20 cellular contexts compared by ENCODE assay signal in the genomic region with DNA sequence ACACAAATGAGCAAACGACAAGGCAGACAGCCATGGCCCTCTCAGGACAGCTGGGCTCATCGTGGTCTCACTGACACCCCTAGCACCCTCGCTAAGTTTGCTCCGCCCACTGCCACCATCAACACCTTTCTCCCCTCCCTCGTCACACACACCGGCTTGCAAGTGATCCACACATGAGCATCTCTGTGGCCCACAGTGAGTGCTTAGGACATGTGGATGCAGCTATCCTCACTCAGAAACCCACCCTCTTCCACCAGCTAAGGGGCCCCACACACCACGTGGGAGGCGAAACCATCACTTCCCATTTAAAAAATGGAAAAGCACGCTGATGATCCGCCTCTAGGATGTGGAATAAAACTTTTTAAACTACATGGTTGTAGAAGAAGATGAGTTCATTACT.
DNase-seq lines count a peak whose midpoint lies in the region; ATAC-seq and TF ChIP-seq lines count a peak whose summit lies in the region.
"Had no signal": no experiment of that assay in that cellular context is flagged by ENCODE, and none has a peak within 500 bp of the region (broad histone marks: within the 10 kb centered on the region; RNA-seq: fewer than 3 reads in every experiment).

No MANE protein-coding gene starts in this region.

- H2AFZ ChIP-seq in neuronal stem cell (ENCODE audit: low read length) = no peak overlapping the region
- H2AFZ ChIP-seq: GM23338 had no signal

- no CpG with 5 or more reads among the region's 10 CpGs for WGBS in neuronal stem cell (ENCODE audit: extremely low coverage in 2 of 2, insufficient read length in 2 of 2, insufficient replicate concordance in 1 of 2), 2 donors

- H3K4me3 ChIP-seq in neuronal stem cell (ENCODE audit: low read length in 2 of 2) (no peak overlapping the region), brain microvascular endothelial cell (ENCODE audit: low read depth, low read length) (no peak overlapping the region)
- H3K4me3 ChIP-seq: BLaER1, GM23338 had no signal

- intact Hi-C loops in activated CD4-positive, alpha-beta T cell treated with anti-CD3 and anti-CD28 coated beads, Interleukin-2, amount 10 ng/mL, durations not matched to agents 24 days and 14 days (cut with micrococcal nuclease) = no loop called here

- TF ChIP-seq CTCF in nephron progenitor cell (IDR thresholded peaks at IDR 0.05) = no peak
- no peak for TF ChIP-seq CTCF in brain microvascular endothelial cell (IDR thresholded peaks at IDR 0.05; ENCODE audit: low read depth, low read length, missing control alignments)

- H3K14ac ChIP-seq in neuronal stem cell (ENCODE audit: low read length) = no peak overlapping the region

- no peaks in the 10 kb centered on the region for H3K79me1 ChIP-seq in neuronal stem cell (ENCODE audit: low read depth, low read length)

- no peaks in the 10 kb centered on the region for H3K36me3 Mint-ChIP-seq in activated CD4-positive, alpha-beta T cell treated with anti-CD3 and anti-CD28 coated beads, Interleukin-2, amount 10 ng/mL, durations not matched to agents 24 days and 14 days (ENCODE audit: low read depth)
- no peaks in the 10 kb centered on the region for H3K36me3 Mint-ChIP-seq in nephron progenitor cell (ENCODE audit: low read depth)
- H3K36me3 Mint-ChIP-seq: CD4-positive, CD25-positive, alpha-beta regulatory T cell; CD8-positive, alpha-beta T cell had no signal

- H2BK120ac ChIP-seq in neuronal stem cell (ENCODE audit: low read depth, low read length) = no peak overlapping the region

- H3K4me3 Mint-ChIP-seq in activated CD4-positive, alpha-beta T cell treated with anti-CD3 and anti-CD28 coated beads, Interleukin-2, amount 10 ng/mL, durations not matched to agents 24 days and 14 days = no peak overlapping the region
- no peak overlapping the region for H3K4me3 Mint-ChIP-seq in nephron progenitor cell
- H3K4me3 Mint-ChIP-seq: B cell; CD4-positive, CD25-positive, alpha-beta regulatory T cell; CD8-positive, alpha-beta T cell; GM23338; H9 had no signal

- H3K27me3 ChIP-seq in neuronal stem cell (ENCODE audit: control insufficient read depth in 3 of 3, insufficient read depth in 3 of 3, low read depth in 1 of 3, low read length in 3 of 3) (no peaks in the 10 kb centered on the region), brain microvascular endothelial cell (replicated peaks) (no peaks in the 10 kb centered on the region)
- H3K27me3 ChIP-seq: BLaER1 had no signal

- H3K4ac ChIP-seq in neuronal stem cell (ENCODE audit: low read length) = no peak overlapping the region

- no peaks in the 10 kb centered on the region for H3K4me1 Mint-ChIP-seq in activated CD4-positive, alpha-beta T cell treated with anti-CD3 and anti-CD28 coated beads, Interleukin-2, amount 10 ng/mL, durations not matched to agents 24 days and 14 days
- H3K4me1 Mint-ChIP-seq in nephron progenitor cell = peaks cover 6% of the 10 kb centered on the region
- H3K4me1 Mint-ChIP-seq: B cell; CD4-positive, CD25-positive, alpha-beta regulatory T cell; GM23338; H9 had no signal

- H4K8ac ChIP-seq in neuronal stem cell (ENCODE audit: low read depth, low read length) = no peak overlapping the region

- no peak overlapping the region for H2BK12ac ChIP-seq in neuronal stem cell (ENCODE audit: low read length)

- H3K27ac ChIP-seq in neuronal stem cell (replicated peaks; ENCODE audit: low read length) (no peak overlapping the region), brain microvascular endothelial cell (no peak overlapping the region)
- H3K27ac ChIP-seq: 22Rv1, BLaER1, C4-2B had no signal

- H2AK5ac ChIP-seq in neuronal stem cell (ENCODE audit: low read depth, low read length) = peak overlapping the region; percentile 2

- no peak overlapping the region for H3K18ac ChIP-seq in neuronal stem cell (ENCODE audit: low read length)

- H3K27me3 Mint-ChIP-seq in activated CD4-positive, alpha-beta T cell treated with anti-CD3 and anti-CD28 coated beads, Interleukin-2, amount 10 ng/mL, durations not matched to agents 24 days and 14 days = no peaks in the 10 kb centered on the region
- H3K27me3 Mint-ChIP-seq in nephron progenitor cell (ENCODE audit: low read depth, poor library complexity) = no peaks in the 10 kb centered on the region
- H3K27me3 Mint-ChIP-seq: B cell; CD4-positive, CD25-positive, alpha-beta regulatory T cell had no signal

- H3K4me1 ChIP-seq in neuronal stem cell (ENCODE audit: control insufficient read depth in 2 of 2, insufficient read depth in 1 of 2, low read depth in 1 of 2, low read length in 2 of 2) = no peaks in the 10 kb centered on the region
- H3K4me1 ChIP-seq: BLaER1, Caco-2 had no signal

- H3K9me3 ChIP-seq in neuronal stem cell (replicated peaks in 1 of 2; ENCODE audit: control insufficient read depth in 2 of 2, insufficient read depth in 1 of 2, low read depth in 1 of 2, low read length in 2 of 2) = no peaks in the 10 kb centered on the region
- H3K9me3 ChIP-seq: BLaER1, Caco-2 had no signal

- H3K9ac ChIP-seq in neuronal stem cell (ENCODE audit: low read depth, low read length, poor library complexity) = no peak overlapping the region
- H3K9ac ChIP-seq: BLaER1 had no signal

- no peak overlapping the region for H3K23ac ChIP-seq in neuronal stem cell (ENCODE audit: low read depth, low read length, poor library complexity)

- no peak overlapping the region for H2BK5ac ChIP-seq in neuronal stem cell (ENCODE audit: low read length)

- DNase-seq in activated CD4-positive, alpha-beta T cell treated with anti-CD3 and anti-CD28 coated beads, Interleukin-2, amount 10 ng/mL, durations not matched to agents 24 days and 14 days = peak; percentile 20
- no peak for DNase-seq in activated CD4-positive, alpha-beta T cell treated with anti-CD3 and anti-CD28 coated beads for 48 hours
- DNase-seq in nephron progenitor cell = no peak
- DNase-seq in neuronal stem cell (ENCODE audit: low spot score) = no peak
- no peak for DNase-seq in inferior parietal cortex (ENCODE audit: extremely low spot score)
- no peak for DNase-seq in brain microvascular endothelial cell
- DNase-seq: Caco-2; CD4-positive, CD25-positive, alpha-beta regulatory T cell; CD8-positive, alpha-beta T cell; DMS79; EL; GF-D8; H9 had no signal

- no peak overlapping the region for H4K91ac ChIP-seq in neuronal stem cell (ENCODE audit: low read depth, low read length, poor library complexity)

- in situ Hi-C loops in brain microvascular endothelial cell (cut with HindIII; ENCODE audit: low pct_ligation_motif_present, low sequenced_read_pairs) = no loop called here

- H3K9me3 Mint-ChIP-seq in activated CD4-positive, alpha-beta T cell treated with anti-CD3 and anti-CD28 coated beads, Interleukin-2, amount 10 ng/mL, durations not matched to agents 24 days and 14 days = no peaks in the 10 kb centered on the region
- peaks cover 11% of the 10 kb centered on the region for H3K9me3 Mint-ChIP-seq in nephron progenitor cell
- H3K9me3 Mint-ChIP-seq: GM23338, H9 had no signal

- H3K27ac Mint-ChIP-seq in activated CD4-positive, alpha-beta T cell treated with anti-CD3 and anti-CD28 coated beads, Interleukin-2, amount 10 ng/mL, durations not matched to agents 24 days and 14 days = no peak overlapping the region
- H3K27ac Mint-ChIP-seq in nephron progenitor cell = peak overlapping the region; percentile 88
- H3K27ac Mint-ChIP-seq: B cell; CD4-positive, CD25-positive, alpha-beta regulatory T cell; CD8-positive, alpha-beta T cell; GM23338; H9 had no signal

- H2BK15ac ChIP-seq in neuronal stem cell (ENCODE audit: low read length) = no peak overlapping the region

- no peak overlapping the region for H3K4me2 ChIP-seq in neuronal stem cell (ENCODE audit: insufficient read depth, low read length, poor library complexity, severe bottlenecking)
- H3K4me2 ChIP-seq: BLaER1, GM23338 had no signal

- H3K36me3 ChIP-seq in neuronal stem cell (replicated peaks in 1 of 2; ENCODE audit: control insufficient read depth in 2 of 2, insufficient read depth in 2 of 2, low read length in 2 of 2) (no peaks in the 10 kb centered on the region), brain microvascular endothelial cell (replicated peaks) (no peaks in the 10 kb centered on the region)
- H3K36me3 ChIP-seq: BLaER1 had no signal

- no peak for ATAC-seq in HG03342 (IDR thresholded peaks at IDR 0.05; ENCODE audit: unreplicated experiment)
- ATAC-seq: CD8-positive, alpha-beta T cell; GM23338; HCT116 had no signal
